In the genomic region with DNA sequence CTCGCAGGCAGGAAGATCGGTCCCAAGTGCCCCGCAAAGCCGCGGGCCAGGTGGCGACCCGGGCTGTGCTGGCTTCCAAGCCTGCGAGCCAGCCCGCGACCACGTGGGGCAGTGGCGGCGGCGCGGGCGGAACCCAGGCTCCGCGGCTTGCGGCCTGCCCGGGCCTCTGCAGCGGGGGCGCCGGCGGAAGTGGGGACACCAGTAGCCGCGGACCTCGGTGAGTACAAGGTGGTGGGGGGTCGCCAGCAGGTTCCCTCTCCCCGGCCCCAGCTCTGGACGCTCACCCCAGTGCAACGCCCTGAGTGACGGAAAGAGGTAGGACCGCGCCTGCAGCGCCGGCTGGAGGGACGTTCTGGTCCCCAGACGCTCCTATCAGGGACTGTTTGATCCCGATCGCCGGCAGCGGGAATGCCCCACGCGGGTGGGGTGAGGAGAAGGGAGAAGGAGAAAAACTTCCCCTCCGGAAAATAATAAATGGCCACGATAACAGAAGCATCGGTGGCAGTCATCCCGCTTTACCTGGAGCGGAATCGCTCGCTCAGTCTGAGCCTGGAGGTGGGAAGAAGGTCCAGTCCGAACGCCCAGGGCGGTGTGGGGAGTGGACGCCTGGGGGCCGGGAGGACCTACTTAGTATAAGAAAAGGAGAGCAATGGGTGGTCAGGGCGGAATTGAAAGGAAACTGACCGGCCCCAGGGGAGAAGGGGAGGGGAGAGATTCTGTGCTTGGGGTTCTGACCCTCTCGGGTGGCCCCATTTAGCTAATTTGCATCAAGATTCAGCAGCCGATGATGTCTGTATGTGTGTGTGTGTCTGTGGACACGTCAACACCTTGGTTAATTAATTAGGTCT, we compare ENCODE assay signal across 8 cellular contexts. TPM values are rescaled to one million over a fixed set of nuclear protein-coding genes. Genes with fewer than 3 reads are reported as not detected.
DNase-seq lines count a peak whose midpoint lies in the region; ATAC-seq and TF ChIP-seq lines count a peak whose summit lies in the region.

Gene GEMIN7, plus strand, starts transcription at position 198 of the 848 bp plus-strand sequence. CDS start 10,855 bp downstream, outside the sequence.

- DNase-seq in DND-41 (peak; percentile 84), NCI-H748 treated with DMSO at 0.1 percent for 48 hours (lab: John Stamatoyannopoulos, UW) (peak; percentile 34), lower lobe of right lung (peak; percentile 81)
- DNase-seq in activated CD4-positive, alpha-beta memory T cell treated with anti-CD3 and anti-CD28 coated beads, Interleukin-2, amount 10 ng/mL, durations not matched to agents 7 days and 5 days, result peak; percentile 83
- DNase-seq in stimulated activated CD4-positive, alpha-beta T cell treated with anti-CD3 and anti-CD28 coated beads, TNF-alpha, amount 100 ng/mL, for 24 hours (ENCODE audit: low read depth in 3 of 3), result peak; percentile 65 to 79 (median 73)

- peak within 1 kb of the TSS; percentile 83 for H3K27ac Mint-ChIP-seq in activated CD4-positive, alpha-beta memory T cell treated with anti-CD3 and anti-CD28 coated beads, Interleukin-2, amount 10 ng/mL, durations not matched to agents 7 days and 5 days

- H3K4me2 ChIP-seq in DND-41 (ENCODE audit: insufficient read depth, low read length), result peak within 1 kb of the TSS; percentile 100

- H3K27me3 Mint-ChIP-seq in activated CD4-positive, alpha-beta memory T cell treated with anti-CD3 and anti-CD28 coated beads, Interleukin-2, amount 10 ng/mL, durations not matched to agents 7 days and 5 days, result no peaks in the 10 kb centered on the region

- H3K36me3 ChIP-seq in DND-41 (ENCODE audit: insufficient read depth, low read length) (peaks cover 14% of the 10 kb centered on the region), ectodermal cell (ENCODE audit: control insufficient read depth, insufficient read depth, low read length) (no peaks in the 10 kb centered on the region), lower lobe of right lung (peaks cover 19% of the 10 kb centered on the region)

- H3K9ac ChIP-seq in DND-41 (ENCODE audit: low read depth, low read length), result peak within 1 kb of the TSS; percentile 99

- H3K9me3 ChIP-seq in DND-41 (ENCODE audit: insufficient read depth, low read length, severe bottlenecking), result no peaks in the 10 kb centered on the region
- no peaks in the 10 kb centered on the region for H3K9me3 ChIP-seq in ectodermal cell (ENCODE audit: control insufficient read depth, low read length)
- H3K9me3 ChIP-seq in lower lobe of right lung, result no peaks in the 10 kb centered on the region

- H3K4me1 ChIP-seq in DND-41 (ENCODE audit: insufficient read depth, low read length), result peaks cover 26% of the 10 kb centered on the region
- peaks cover 30% of the 10 kb centered on the region for H3K4me1 ChIP-seq in ectodermal cell (ENCODE audit: control insufficient read depth, insufficient read depth, low read length)
- peaks cover 47% of the 10 kb centered on the region for H3K4me1 ChIP-seq in lower lobe of right lung

- H3K4me1 Mint-ChIP-seq in activated CD4-positive, alpha-beta memory T cell treated with anti-CD3 and anti-CD28 coated beads, Interleukin-2, amount 10 ng/mL, durations not matched to agents 7 days and 5 days, result peaks cover 56% of the 10 kb centered on the region

- peaks cover 14% of the 10 kb centered on the region for H4K20me1 ChIP-seq in DND-41 (ENCODE audit: insufficient read depth, low read length)

- CTCF ChIA-PET in activated CD4-positive, alpha-beta memory T cell treated with anti-CD3 and anti-CD28 coated beads, Interleukin-2, amount 10 ng/mL, durations not matched to agents 7 days and 5 days (lab: Charles Lee), result interaction anchor here (0.6 to 2.6 kb wide), 5 partner anchors 13 to 423 kb away, joined by 3 to 21 read pairs (median 5); no protein-coding TSS in a partner anchor

- peaks cover 47% of the 10 kb centered on the region for H3K79me2 ChIP-seq in DND-41 (ENCODE audit: insufficient read depth, low read length)

- H3K27ac ChIP-seq in DND-41 (ENCODE audit: low read length) (peak within 1 kb of the TSS; percentile 85), ectodermal cell (ENCODE audit: insufficient read depth, low read depth, low read length, poor library complexity, severe bottlenecking) (peak within 1 kb of the TSS; percentile 39), lower lobe of right lung (peak within 1 kb of the TSS; percentile 80)

- intact Hi-C loops in lower lobe of right lung (cut with DNase I), result no loop called here

- H3K27me3 ChIP-seq in DND-41 (ENCODE audit: insufficient read depth, low read length, poor library complexity) (no peaks in the 10 kb centered on the region), ectodermal cell (ENCODE audit: control insufficient read depth, insufficient read depth, low read length, poor library complexity, severe bottlenecking) (peaks cover 27% of the 10 kb centered on the region), lower lobe of right lung (ENCODE audit: low read depth) (no peaks in the 10 kb centered on the region)

- peak within 1 kb of the TSS; percentile 98 for H2AFZ ChIP-seq in DND-41 (ENCODE audit: low read depth, low read length)

- ATAC-seq in DND-41 (ENCODE audit: insufficient read depth, low read depth) (peak; percentile 94), HG03135 (IDR thresholded peaks at IDR 0.05; ENCODE audit: unreplicated experiment) (peak; percentile 30), lower lobe of right lung (peak; percentile 81 to 82), HG03442 (IDR thresholded peaks at IDR 0.05; ENCODE audit: unreplicated experiment) (no peak)

- H3K4me3 Mint-ChIP-seq in activated CD4-positive, alpha-beta memory T cell treated with anti-CD3 and anti-CD28 coated beads, Interleukin-2, amount 10 ng/mL, durations not matched to agents 7 days and 5 days, result peak within 1 kb of the TSS; percentile 96

- TF ChIP-seq CTCF in DND-41 (IDR thresholded peaks at IDR 0.05; ENCODE audit: borderline replicate concordance, extremely low read depth, low read length, poor library complexity, severe bottlenecking) (peak; percentile 27), lower lobe of right lung (IDR thresholded peaks at IDR 0.05) (peak; percentile 30)

- H3K36me3 Mint-ChIP-seq in activated CD4-positive, alpha-beta memory T cell treated with anti-CD3 and anti-CD28 coated beads, Interleukin-2, amount 10 ng/mL, durations not matched to agents 7 days and 5 days (ENCODE audit: low read depth), result peaks cover 21% of the 10 kb centered on the region

- H3K4me3 ChIP-seq in DND-41 (ENCODE audit: low read depth in 1 of 2, low read length in 2 of 2) (peak within 1 kb of the TSS; percentile 99 to 100), ectodermal cell (ENCODE audit: insufficient read depth, low read depth, low read length) (peak within 1 kb of the TSS; percentile 86), lower lobe of right lung (peak within 1 kb of the TSS; percentile 99)

- POLR2A ChIA-PET in activated CD4-positive, alpha-beta memory T cell treated with anti-CD3 and anti-CD28 coated beads, Interleukin-2, amount 10 ng/mL, durations not matched to agents 7 days and 5 days (lab: Charles Lee), result interaction anchor here (0.6 to 3.3 kb wide), 15 partner anchors 8 to 425 kb away, joined by 3 to 52 read pairs (median 5); partner anchors contain the start of genes BLOC1S3, CLASRP, CLPTM1 and PPP1R37

- 0 to 1% methylated on average over 61 of the region's 61 CpGs for WGBS in ectodermal cell, 2 experiments

- no peaks in the 10 kb centered on the region for H3K9me3 Mint-ChIP-seq in activated CD4-positive, alpha-beta memory T cell treated with anti-CD3 and anti-CD28 coated beads, Interleukin-2, amount 10 ng/mL, durations not matched to agents 7 days and 5 days

RNA-seq across cellular contexts. Expression of gene GEMIN7, which starts in this region (rescaled TPM):
- total RNA-seq in activated CD4-positive, alpha-beta memory T cell treated with anti-CD3 and anti-CD28 coated beads, Interleukin-2, amount 10 ng/mL, durations not matched to agents 7 days and 5 days, result 10 to 100 TPM; 31.7 to 35.5 TPM
- polyA plus RNA-seq in ectodermal cell (2013, experiment 1 of 4), result 24.6 TPM
- polyA plus RNA-seq in ectodermal cell (2013, experiment 2 of 4), result 31.3 TPM
- 26.6 TPM for polyA plus RNA-seq in ectodermal cell (2013, experiment 3 of 4)
- 28.1 TPM for polyA plus RNA-seq in ectodermal cell (2013, experiment 4 of 4)
- 16.1 TPM for total RNA-seq in lower lobe of right lung

Comparison
In these comparisons a context has a peak if more than half of its experiments do, and no peak if none do; other contexts are left out.
1. DNase-seq: peak in every context shown above with its lines; median percentile 84 in DND-41; 83 in activated CD4-positive, alpha-beta memory T cell treated with anti-CD3 and anti-CD28 coated beads, Interleukin-2, amount 10 ng/mL, durations not matched to agents 7 days and 5 days; 81 in lower lobe of right lung; 73 in stimulated activated CD4-positive, alpha-beta T cell treated with anti-CD3 and anti-CD28 coated beads, TNF-alpha, amount 100 ng/mL, for 24 hours; 34 in NCI-H748 treated with DMSO at 0.1 percent for 48 hours.